In the genomic region with DNA sequence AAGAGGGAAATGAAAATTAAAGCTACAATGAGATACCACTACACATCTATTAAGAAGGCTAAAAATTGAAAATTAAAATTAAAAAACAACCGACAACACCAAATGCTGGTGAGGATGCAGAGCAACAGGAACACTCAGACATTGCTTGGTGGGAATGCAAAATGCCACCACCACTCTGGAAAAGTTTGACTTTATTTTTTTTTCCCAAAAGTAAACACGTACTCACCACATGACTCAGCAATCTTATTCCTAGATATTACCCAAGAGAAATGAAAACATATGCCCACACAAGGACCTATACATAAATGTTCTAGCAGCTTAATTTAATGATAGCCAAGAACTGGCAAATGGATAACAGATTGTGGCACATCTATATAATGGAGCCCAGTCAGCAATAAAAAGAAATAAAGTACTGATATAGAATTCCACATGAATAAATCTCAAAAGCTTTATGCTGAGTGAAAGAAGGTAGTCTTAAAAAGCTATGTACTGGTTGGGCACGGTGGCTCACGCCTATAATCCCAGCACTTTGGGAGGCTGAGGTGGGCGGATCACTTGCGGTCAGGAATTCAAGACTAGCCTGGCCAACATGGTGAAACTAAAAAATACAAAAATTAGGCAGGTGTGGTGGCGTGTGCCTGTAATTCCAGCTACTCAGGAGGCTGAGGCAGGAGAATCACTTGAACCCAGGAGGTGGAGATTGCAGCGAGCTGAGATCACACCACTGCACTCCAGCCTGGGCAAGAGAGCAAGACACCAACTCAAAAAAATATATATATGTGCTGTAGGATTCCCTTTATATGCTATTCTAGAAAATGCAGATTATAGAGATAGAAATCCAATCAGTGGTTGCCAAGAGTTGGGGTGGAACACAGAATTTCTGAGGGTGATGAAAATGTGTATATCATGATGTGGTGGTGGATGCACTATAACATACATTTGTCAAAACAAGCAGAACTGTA, we compare ENCODE assay signal across 12 cellular contexts. TPM values are rescaled to one million over a fixed set of nuclear protein-coding genes. Genes with fewer than 3 reads are reported as not detected.
DNase-seq lines count a peak whose midpoint lies in the region; ATAC-seq and TF ChIP-seq lines count a peak whose summit lies in the region.
"Had no signal": no experiment of that assay in that cellular context is flagged by ENCODE, and none has a peak within 500 bp of the region (broad histone marks: within the 10 kb centered on the region; RNA-seq: fewer than 3 reads in every experiment).

No MANE protein-coding gene starts in this region.

- H2BK5ac ChIP-seq in IMR-90 (ENCODE audit: low read depth, low read length, poor library complexity, severe bottlenecking), result peak overlapping the region; percentile 43

- H4K8ac ChIP-seq in IMR-90 (ENCODE audit: low read depth in 2 of 2, low read length in 2 of 2), result 0 out of 4 replicates have a peak overlapping the region, but pooled peaks of 1 of the 2 experiments have one; percentile 6

- in situ Hi-C loops in IMR-90 (cut with MboI; ENCODE audit: low sequenced_read_pairs), result no loop called here

- H3K27ac ChIP-seq in BLaER1 (no peak overlapping the region), IMR-90 (ENCODE audit: insufficient read depth, low read length) (peak overlapping the region; percentile 41; the same call in 1 of the 2 replicates), MM.1S (ENCODE audit: low read length) (no peak overlapping the region)

- H3K79me1 ChIP-seq in IMR-90 (ENCODE audit: low read depth in 1 of 2, low read length in 2 of 2), result peaks cover 0 to 4% of the 10 kb centered on the region in 2 experiments; a peak in 1 of 4 replicates

- H3K36me3 Mint-ChIP-seq in central memory CD8-positive, alpha-beta T cell (ENCODE audit: insufficient read depth), result peaks cover 2% of the 10 kb centered on the region
- H3K36me3 Mint-ChIP-seq in natural killer cell, result no peaks in the 10 kb centered on the region

- peaks cover 46% of the 10 kb centered on the region for H3K4me1 ChIP-seq in BLaER1
- H3K4me1 ChIP-seq in IMR-90 (ENCODE audit: control insufficient read depth, insufficient read depth, low read length), result peaks cover 16% of the 10 kb centered on the region
- H3K4me1 ChIP-seq in MM.1S (ENCODE audit: low read length), result peaks cover 12% of the 10 kb centered on the region

- H3K4me3 Mint-ChIP-seq in central memory CD8-positive, alpha-beta T cell, result peak overlapping the region; percentile 43
- H3K4me3 Mint-ChIP-seq in natural killer cell, result peak overlapping the region; percentile 54
- H3K4me3 Mint-ChIP-seq: activated T-cell treated with anti-CD3 and anti-CD28 coated beads, Interleukin-2, amount 50 U/mL, for 24 hours had no signal

- peaks cover 20% of the 10 kb centered on the region; the same call in 1 of the 2 replicates for H3K9me1 ChIP-seq in IMR-90 (ENCODE audit: insufficient read depth, low read length)

- H3K9ac ChIP-seq in BLaER1, result no peak overlapping the region
- no peak overlapping the region for H3K9ac ChIP-seq in IMR-90 (ENCODE audit: low read depth, low read length)
- H3K9ac ChIP-seq in MM.1S (ENCODE audit: low read length), result no peak overlapping the region

- H2AK5ac ChIP-seq in IMR-90 (ENCODE audit: low read depth, low read length), result no peak overlapping the region; the same call in 1 of the 2 replicates

- H3K9me3 Mint-ChIP-seq in central memory CD8-positive, alpha-beta T cell, result no peaks in the 10 kb centered on the region
- H3K9me3 Mint-ChIP-seq in natural killer cell, result no peaks in the 10 kb centered on the region
- H3K9me3 Mint-ChIP-seq: activated T-cell treated with anti-CD3 and anti-CD28 coated beads, Interleukin-2, amount 50 U/mL, for 24 hours had no signal

- peak overlapping the region; percentile 86 for H2BK20ac ChIP-seq in IMR-90 (ENCODE audit: low read depth, low read length)

- DNase-seq in IMR-90, result peak; percentile 78
- no peak for DNase-seq in central memory CD8-positive, alpha-beta T cell (ENCODE audit: low spot score in 2 of 2)
- no peak for DNase-seq in natural killer cell
- no peak for DNase-seq in NCI-H510A treated with DMSO at 0.1 percent for 48 hours (lab: John Stamatoyannopoulos, UW)
- no peak for DNase-seq in RPMI8226
- DNase-seq in activated CD8-positive, alpha-beta memory T cell treated with anti-CD3 and anti-CD28 coated beads, Interleukin-2, amount 50 U/mL, for 48 hours, result no peak
- DNase-seq in MM.1S, result no peak
- DNase-seq: activated T-cell treated with anti-CD3 and anti-CD28 coated beads, Interleukin-2, amount 50 U/mL, for 24 hours; DND-41; stimulated activated CD4-positive, alpha-beta T cell treated with anti-CD3 and anti-CD28 coated beads, Interleukin-1b, Interleukin-23, amount 100 ng/mL, for 48 hours had no signal

- 0 out of 2 replicates have a peak, but pooled peaks have one; percentile 2 for TF ChIP-seq RAD21 in IMR-90 (IDR thresholded peaks at IDR 0.05; ENCODE audit: low read length)

- peak overlapping the region; percentile 55 for H3K18ac ChIP-seq in IMR-90 (ENCODE audit: low read depth, low read length)

- H2BK120ac ChIP-seq in IMR-90 (ENCODE audit: low read depth, low read length), result peak overlapping the region; percentile 92

- H3K9me2 ChIP-seq in MM.1S (replicated peaks; ENCODE audit: insufficient read depth, low read length), result no peaks in the 10 kb centered on the region

- peak overlapping the region; percentile 62; the same call in 1 of the 2 replicates for H4K91ac ChIP-seq in IMR-90 (ENCODE audit: insufficient read depth, low read depth, low read length)

- no peak for TF ChIP-seq POLR2A in IMR-90 (IDR thresholded peaks at IDR 0.05; ENCODE audit: low read depth, low read length)

- no peaks in the 10 kb centered on the region for H3K27me3 Mint-ChIP-seq in central memory CD8-positive, alpha-beta T cell
- H3K27me3 Mint-ChIP-seq in natural killer cell (ENCODE audit: low read depth in 2 of 2), result peaks cover 30 to 32% of the 10 kb centered on the region in 2 donors

- no peak overlapping the region for H2AFZ ChIP-seq in IMR-90 (replicated peaks; ENCODE audit: low read length, poor library complexity)
- no peak overlapping the region for H2AFZ ChIP-seq in MM.1S (ENCODE audit: low read length)

- H3K56ac ChIP-seq in IMR-90 (ENCODE audit: extremely low read depth, insufficient read depth, low read length), result no peak overlapping the region

- CTCF ChIA-PET in IMR-90 (lab: Yijun Ruan, JAX), result interaction anchor here (0.6 kb wide), 1 partner anchor 18 kb away, joined by 3 read pairs; no protein-coding TSS in a partner anchor

- H3K4ac ChIP-seq in IMR-90 (ENCODE audit: low read depth, low read length), result peak overlapping the region; percentile 86; the same call in 1 of the 2 replicates

- no peak overlapping the region for H4K5ac ChIP-seq in IMR-90 (ENCODE audit: low read depth, low read length)

- H2AK9ac ChIP-seq in IMR-90 (replicated peaks; ENCODE audit: low read depth, low read length, poor library complexity), result no peak overlapping the region

- H3K4me3 ChIP-seq in BLaER1 (no peak overlapping the region), IMR-90 (ENCODE audit: insufficient read depth, low read depth, low read length) (no peak overlapping the region), MM.1S (ENCODE audit: low read length) (no peak overlapping the region)

- H3F3A ChIP-seq in MM.1S (ENCODE audit: insufficient read depth, low read length), result peaks cover 7% of the 10 kb centered on the region; the same call in 1 of the 2 replicates

- no TSS peak for BruUV-seq in IMR-90 (replicated peaks; lab: Mats Ljungman, UMichigan)

- H2BK15ac ChIP-seq in IMR-90 (ENCODE audit: low read depth, low read length), result peak overlapping the region; percentile 59; the same call in 1 of the 3 replicates

- H3K14ac ChIP-seq in IMR-90 (replicated peaks; ENCODE audit: low read depth, low read length), result peak overlapping the region; percentile 66; the same call in 1 of the 2 replicates

- dilution Hi-C loops in IMR-90 (cut with HindIII; ENCODE audit: low sequenced_read_pairs, unreplicated experiment), result no loop called here

- POLR2A ChIA-PET in IMR-90 (lab: Charles Lee; ENCODE audit: unreplicated experiment), result no interaction called here

- intact Hi-C loops in IMR-90 (cut with micrococcal nuclease) (no loop called here), natural killer cell (cut with micrococcal nuclease) (no loop called here)

- no peak overlapping the region for H3K23ac ChIP-seq in IMR-90 (ENCODE audit: low read depth, low read length)

- no CpG with 5 or more reads among the region's 8 CpGs for whole genome bisulfite sequencing in IMR-90 (ENCODE audit: extremely low coverage in 2 of 2, insufficient read length in 1 of 2), 2 experiments

- TF ChIP-seq CTCF in IMR-90 (conservative IDR thresholded peaks at IDR 0.05; ENCODE audit: low read depth, low read length), result no peak
- TF ChIP-seq CTCF in natural killer cell (IDR thresholded peaks at IDR 0.05), result no peak
- no peak for TF ChIP-seq CTCF in MM.1S (IDR thresholded peaks at IDR 0.05; ENCODE audit: low read length)

- H3K36me3 ChIP-seq in BLaER1 (no peaks in the 10 kb centered on the region), IMR-90 (ENCODE audit: control insufficient read depth, insufficient read depth, low read length) (no peaks in the 10 kb centered on the region), MM.1S (replicated peaks; ENCODE audit: insufficient read depth, low read length) (no peaks in the 10 kb centered on the region)

- no peaks in the 10 kb centered on the region for H4K20me1 ChIP-seq in BLaER1
- no peaks in the 10 kb centered on the region for H4K20me1 ChIP-seq in IMR-90 (ENCODE audit: insufficient read depth, low read length)
- no peaks in the 10 kb centered on the region for H4K20me1 ChIP-seq in MM.1S (ENCODE audit: insufficient read depth, low read length)

- peak; percentile 48 for ATAC-seq in IMR-90 (ENCODE audit: low read depth)
- no peak for ATAC-seq in central memory CD8-positive, alpha-beta T cell (replicated peaks; ENCODE audit: extremely low read depth, poor library complexity, severe bottlenecking)
- no peak for ATAC-seq in natural killer cell

- H3K79me2 ChIP-seq in MM.1S (ENCODE audit: low read length), result no peaks in the 10 kb centered on the region

- H3K27me3 ChIP-seq in BLaER1, result peaks cover 27% of the 10 kb centered on the region
- H3K27me3 ChIP-seq in IMR-90 (ENCODE audit: control insufficient read depth, insufficient read depth, low read length), result no peaks in the 10 kb centered on the region; the same call in 1 of the 2 replicates
- H3K27me3 ChIP-seq in MM.1S (replicated peaks; ENCODE audit: insufficient read depth, low read length), result no peaks in the 10 kb centered on the region

- H3K4me1 Mint-ChIP-seq in central memory CD8-positive, alpha-beta T cell, result peaks cover 33% of the 10 kb centered on the region
- peaks cover 14 to 18% of the 10 kb centered on the region in 2 donors for H3K4me1 Mint-ChIP-seq in natural killer cell

- H3K27ac Mint-ChIP-seq in central memory CD8-positive, alpha-beta T cell (ENCODE audit: low read depth), result peak overlapping the region; percentile 55
- no peak overlapping the region for H3K27ac Mint-ChIP-seq in natural killer cell
- H3K27ac Mint-ChIP-seq: activated T-cell treated with anti-CD3 and anti-CD28 coated beads, Interleukin-2, amount 50 U/mL, for 24 hours had no signal

- peak overlapping the region; percentile 48 for H3K4me2 ChIP-seq in BLaER1
- no peak overlapping the region for H3K4me2 ChIP-seq in IMR-90 (ENCODE audit: low read depth, low read length)
- H3K4me2 ChIP-seq in MM.1S (ENCODE audit: low read depth, low read length), result no peak overlapping the region

- H3K9me3 ChIP-seq in BLaER1 (peaks cover 8% of the 10 kb centered on the region), IMR-90 (ENCODE audit: control insufficient read depth, insufficient read depth, low read length) (no peaks in the 10 kb centered on the region), MM.1S (replicated peaks; ENCODE audit: insufficient read depth, low read length) (no peaks in the 10 kb centered on the region)

RNA-seq across cellular contexts. Expression of a gene that starts 4.2 kb away (rescaled TPM):
- total RNA-seq in IMR-90 (2012; rRNA removed) (0.28 TPM in 1 of 2 replicates, not detected in the other), natural killer cell (not detected)
- 0.07 TPM in 1 of 2 replicates, not detected in the other for polyA plus RNA-seq in IMR-90 (2012; rRNA removed)
- 0.10 TPM in 1 of 2 replicates, not detected in the other for polyA plus RNA-seq in IMR-90 (2012; cell fraction: cytosol; rRNA removed)
- 0.05 and 0.22 TPM in 2 replicates for polyA plus RNA-seq in IMR-90 (2012; cell fraction: nucleus; rRNA removed; ENCODE audit: low replicate concordance)
- total RNA-seq: subcutaneous adipose tissue had no signal

RNA-seq across cellular contexts. Expression of a gene that starts 26.3 kb away (rescaled TPM):
- total RNA-seq in IMR-90 (2012; rRNA removed) (30.8 and 31.9 TPM in 2 replicates), natural killer cell (100 to 1,000 TPM in 2 of 3 donors, 10 to 100 TPM in 1; 99.4 to 109 (median 106) TPM)
- 6.2 and 6.5 TPM in 2 replicates for polyA plus RNA-seq in IMR-90 (2012; rRNA removed)
- polyA plus RNA-seq in IMR-90 (2012; cell fraction: cytosol; rRNA removed), result 2.0 and 2.1 TPM in 2 replicates
- polyA plus RNA-seq in IMR-90 (2012; cell fraction: nucleus; rRNA removed; ENCODE audit: low replicate concordance), result 3.2 and 7.7 TPM in 2 replicates
